Comparison of ENCODE assay signal across 24 cellular contexts in genomic region chr10:82506680-82507376, GRCh38.
"Had no signal": no experiment of that assay in that cellular context is flagged by ENCODE, and none has a peak within 500 bp of the region (broad histone marks: within the 10 kb centered on the region; RNA-seq: fewer than 3 reads in every experiment).

No MANE protein-coding gene starts in this region.

- H2AFZ ChIP-seq: hepatocyte had no signal

- H3K4me2 ChIP-seq: hepatocyte had no signal

- H3K9me3 ChIP-seq: colonic mucosa, esophagus muscularis mucosa, gastroesophageal sphincter, heart left ventricle, left lung, lower lobe of right lung had no signal

- H3K27me3 Mint-ChIP-seq: dendritic cell treated with granulocyte-macrophage colony-stimulating factor and Interleukin-4, amounts not matched to agents 40 ng/mL and 50 ng/mL, for 4 days had no signal

- H3K4me3 ChIP-seq: colonic mucosa, dorsolateral prefrontal cortex, esophagus muscularis mucosa, gastroesophageal sphincter, heart left ventricle, hepatocyte, left lung, lower lobe of right lung, mucosa of descending colon had no signal

- DNase-seq: colonic mucosa; cortex of kidney; dorsolateral prefrontal cortex; effector CD4-positive, alpha-beta T cell; effector memory CD4-positive, alpha-beta T cell; foreskin keratinocyte; heart left ventricle; hypothalamus; left cardiac atrium; left lung; left ventricle myocardium superior; lower lobe of right lung; mesenchymal stem cell; mucosa of descending colon; naive B cell had no signal

- H3K9me3 Mint-ChIP-seq: dendritic cell treated with granulocyte-macrophage colony-stimulating factor and Interleukin-4, amounts not matched to agents 40 ng/mL and 50 ng/mL, for 4 days; mesothelial cell of epicardium had no signal

- H3K4me1 Mint-ChIP-seq: naive B cell had no signal

- H3K36me3 Mint-ChIP-seq: mesothelial cell of epicardium, naive B cell had no signal

- H3K27ac ChIP-seq: colonic mucosa, dorsolateral prefrontal cortex, esophagus muscularis mucosa, foreskin keratinocyte, gastroesophageal sphincter, heart left ventricle, hepatocyte, left lung, lower lobe of right lung had no signal

- H3K4me1 ChIP-seq: colonic mucosa, esophagus muscularis mucosa, foreskin keratinocyte, gastroesophageal sphincter, heart left ventricle, left lung, lower lobe of right lung had no signal

- H3K4me3 Mint-ChIP-seq: dendritic cell treated with granulocyte-macrophage colony-stimulating factor and Interleukin-4, amounts not matched to agents 40 ng/mL and 50 ng/mL, for 4 days; mesothelial cell of epicardium; naive B cell had no signal

- H3K27ac Mint-ChIP-seq: dendritic cell treated with granulocyte-macrophage colony-stimulating factor and Interleukin-4, amounts not matched to agents 40 ng/mL and 50 ng/mL, for 4 days; mesothelial cell of epicardium; naive B cell had no signal

- FAIRE-seq: endothelial cell of umbilical vein, frontal cortex, islet of Langerhans, keratinocyte had no signal

- H3K79me2 ChIP-seq: hepatocyte had no signal

- H3K36me3 ChIP-seq: colonic mucosa, esophagus muscularis mucosa, gastroesophageal sphincter, heart left ventricle, left lung, lower lobe of right lung had no signal

- H3K27me3 ChIP-seq: colonic mucosa, dorsolateral prefrontal cortex, esophagus muscularis mucosa, foreskin keratinocyte, gastroesophageal sphincter, heart left ventricle, hepatocyte, left lung had no signal
